12 cellular contexts compared by ENCODE assay signal in genomic region chr2:66541646-66542045, GRCh38.
DNase-seq lines count a peak whose midpoint lies in the region; TF ChIP-seq lines count a peak whose summit lies in the region.
"Had no signal": no experiment of that assay in that cellular context is flagged by ENCODE, and none has a peak within 500 bp of the region (broad histone marks: within the 10 kb centered on the region; RNA-seq: fewer than 3 reads in every experiment).

No MANE protein-coding gene starts in this region.

- no peaks in the 10 kb centered on the region for H3K9me3 Mint-ChIP-seq in neural crest cell
- H3K9me3 Mint-ChIP-seq in activated T-cell treated with anti-CD3 and anti-CD28 coated beads, Interleukin-2, amount 50 U/mL, for 24 hours = no peaks in the 10 kb centered on the region
- H3K9me3 Mint-ChIP-seq: H9 had no signal

- H3K36me3 Mint-ChIP-seq in neural crest cell (ENCODE audit: low read depth) = no peaks in the 10 kb centered on the region
- H3K36me3 Mint-ChIP-seq in activated T-cell treated with anti-CD3 and anti-CD28 coated beads, Interleukin-2, amount 50 U/mL, for 24 hours (ENCODE audit: low read depth) = no peaks in the 10 kb centered on the region

- peak; percentile 89 for DNase-seq in Ammon's horn (ENCODE audit: low spot score)
- peak; percentile 67 to 88 for DNase-seq in hippocampal formation (lab: John Stamatoyannopoulos, UW)
- peak; percentile 23 for DNase-seq in neural crest cell (ENCODE audit: low read depth, low spot score)
- no peak for DNase-seq in activated T-cell treated with anti-CD3 and anti-CD28 coated beads, Interleukin-2, amount 50 U/mL, for 24 hours
- DNase-seq in NCI-H1436 (lab: John Stamatoyannopoulos, UW) = no peak
- DNase-seq in GM13976 (ENCODE audit: low spot score) = no peak
- DNase-seq in NCI-H128 (lab: John Stamatoyannopoulos, UW; ENCODE audit: unreplicated experiment) = no peak
- DNase-seq: H9, Karpas-422, NCI-H1417, NCI-H69 had no signal

- peak overlapping the region; percentile 73 for H3K27ac Mint-ChIP-seq in neural crest cell (ENCODE audit: unreplicated experiment)
- H3K27ac Mint-ChIP-seq in activated T-cell treated with anti-CD3 and anti-CD28 coated beads, Interleukin-2, amount 50 U/mL, for 24 hours = no peak overlapping the region
- H3K27ac Mint-ChIP-seq: H9 had no signal

- H3K27me3 Mint-ChIP-seq in neural crest cell (ENCODE audit: low read depth) = peaks cover 3% of the 10 kb centered on the region
- H3K27me3 Mint-ChIP-seq in activated T-cell treated with anti-CD3 and anti-CD28 coated beads, Interleukin-2, amount 50 U/mL, for 24 hours = peaks cover 6% of the 10 kb centered on the region

- in situ Hi-C loops in GM13976 (cut with MboI; ENCODE audit: low sequenced_read_pairs, unreplicated experiment) = no loop called here

- no peak for TF ChIP-seq CTCF in neural crest cell (conservative IDR thresholded peaks at IDR 0.05)
- TF ChIP-seq CTCF in GM13976 (IDR thresholded peaks at IDR 0.05; ENCODE audit: borderline replicate concordance, control extremely low read depth, extremely low read depth, insufficient read depth, missing control alignments) = no peak

- H3K4me3 Mint-ChIP-seq in neural crest cell = peak overlapping the region; percentile 24
- no peak overlapping the region for H3K4me3 Mint-ChIP-seq in activated T-cell treated with anti-CD3 and anti-CD28 coated beads, Interleukin-2, amount 50 U/mL, for 24 hours
- H3K4me3 Mint-ChIP-seq: H9 had no signal

- peak overlapping the region; percentile 84 for H3K27ac ChIP-seq in angular gyrus (ENCODE audit: low read depth, low read length)

- H3K4me1 Mint-ChIP-seq in neural crest cell = peaks cover 58% of the 10 kb centered on the region
- H3K4me1 Mint-ChIP-seq in activated T-cell treated with anti-CD3 and anti-CD28 coated beads, Interleukin-2, amount 50 U/mL, for 24 hours (ENCODE audit: low read depth) = no peaks in the 10 kb centered on the region

Comparison
In these comparisons a context has a peak if more than half of its experiments do, and no peak if none do; other contexts are left out.
1. DNase-seq: peak in Ammon's horn (single experiment), hippocampal formation (2 of 2) and neural crest cell (single experiment); none in activated T-cell treated with anti-CD3 and anti-CD28 coated beads, Interleukin-2, amount 50 U/mL, for 24 hours (single experiment), NCI-H1436 (single experiment), GM13976 (single experiment) and NCI-H128 (single experiment).